In genomic region chr16:26740771-26741170, GRCh38 we compare ENCODE assay signal across 23 cellular contexts.
"Had no signal": no experiment of that assay in that cellular context is flagged by ENCODE, and none has a peak within 500 bp of the region (broad histone marks: within the 10 kb centered on the region; RNA-seq: fewer than 3 reads in every experiment).

No MANE protein-coding gene starts in this region.

- H3K4me1 ChIP-seq: colonic mucosa, gastrocnemius medialis, left lung, lower lobe of right lung had no signal

- H3K27me3 ChIP-seq: colonic mucosa, esophagus squamous epithelium, gastrocnemius medialis, heart right ventricle, left lung had no signal

- H3K27ac Mint-ChIP-seq: dendritic cell treated with granulocyte-macrophage colony-stimulating factor and Interleukin-4, amounts not matched to agents 40 ng/mL and 50 ng/mL, for 4 days; effector memory CD8-positive, alpha-beta T cell; endodermal cell; naive thymus-derived CD4-positive, alpha-beta T cell had no signal

- ATAC-seq: effector memory CD8-positive, alpha-beta T cell; esophagus mucosa; gastrocnemius medialis; heart right ventricle; left cardiac atrium; left lung; left ventricle myocardium superior; lower lobe of right lung; naive thymus-derived CD4-positive, alpha-beta T cell had no signal

- H3K9me3 Mint-ChIP-seq: dendritic cell treated with granulocyte-macrophage colony-stimulating factor and Interleukin-4, amounts not matched to agents 40 ng/mL and 50 ng/mL, for 4 days; effector memory CD8-positive, alpha-beta T cell; endodermal cell had no signal

- H3K9me3 ChIP-seq: colonic mucosa, esophagus squamous epithelium, gastrocnemius medialis, heart right ventricle, left lung, lower lobe of right lung had no signal

- H3K27me3 Mint-ChIP-seq: dendritic cell treated with granulocyte-macrophage colony-stimulating factor and Interleukin-4, amounts not matched to agents 40 ng/mL and 50 ng/mL, for 4 days had no signal

- H3K4me3 Mint-ChIP-seq: dendritic cell treated with granulocyte-macrophage colony-stimulating factor and Interleukin-4, amounts not matched to agents 40 ng/mL and 50 ng/mL, for 4 days; effector memory CD8-positive, alpha-beta T cell; endodermal cell; naive thymus-derived CD4-positive, alpha-beta T cell had no signal

- H3K4me1 Mint-ChIP-seq: endodermal cell; naive thymus-derived CD4-positive, alpha-beta T cell had no signal

- DNase-seq: colonic mucosa; cortex of kidney; effector CD8-positive, alpha-beta T cell; effector memory CD8-positive, alpha-beta T cell; endodermal cell; erythroblast; esophagus squamous epithelium; foreskin fibroblast; foreskin melanocyte; gastrocnemius medialis; glutamatergic neuron; heart right ventricle; hippocampal formation; left cardiac atrium; left lung; left ventricle myocardium superior; lower lobe of right lung; mesenchymal stem cell; midbrain; naive thymus-derived CD4-positive, alpha-beta T cell had no signal

- H3K36me3 Mint-ChIP-seq: naive thymus-derived CD4-positive, alpha-beta T cell had no signal

- H3K27ac ChIP-seq: colonic mucosa, epithelial cell of prostate, esophagus squamous epithelium, gastrocnemius medialis, left lung, lower lobe of right lung had no signal

- H3K36me3 ChIP-seq: colonic mucosa, esophagus squamous epithelium, gastrocnemius medialis, heart right ventricle, left lung, lower lobe of right lung had no signal

- H3K4me3 ChIP-seq: colonic mucosa, esophagus squamous epithelium, gastrocnemius medialis, heart right ventricle, left lung, lower lobe of right lung had no signal
